In genomic region chr9:107425110-107426025, GRCh38 we compare ENCODE assay signal across 8 cellular contexts.
DNase-seq lines count a peak whose midpoint lies in the region; ATAC-seq and TF ChIP-seq lines count a peak whose summit lies in the region.

No MANE protein-coding gene starts in this region.

- DNase-seq in AG09309 (ENCODE audit: low read depth) (peak; percentile 21), caudate nucleus (lab: John Stamatoyannopoulos, UW) (peak in 47 of 61 donors; percentile 3 to 83 (median 29)), kidney epithelial cell (ENCODE audit: low read depth) (peak; percentile 26), middle frontal gyrus (ENCODE audit: extremely low spot score, low spot score) (no peak)
- DNase-seq in activated CD4-positive, CD25-positive, alpha-beta regulatory T cell (lab: John Stamatoyannopoulos, UW): peak; percentile 4 to 24 (median 8)
- DNase-seq in stimulated activated CD4-positive, alpha-beta T cell treated with anti-CD3 and anti-CD28 coated beads, Interleukin-15, amount 100 ng/mL, for 48 hours (ENCODE audit: low read depth in 2 of 2): peak; percentile 22 to 42

- no peak overlapping the region for H3K27ac ChIP-seq in caudate nucleus (ENCODE audit: low read depth, low read length)

- ATAC-seq in GM19395 (IDR thresholded peaks at IDR 0.05; ENCODE audit: unreplicated experiment) (peak; percentile 94), HG03520 (IDR thresholded peaks at IDR 0.05; ENCODE audit: unreplicated experiment) (peak; percentile 93)

- TF ChIP-seq CTCF in AG09309 (IDR thresholded peaks at IDR 0.05; ENCODE audit: control insufficient read depth, insufficient read depth, low read depth, low read length, missing control alignments) (peak; percentile 92), kidney epithelial cell (IDR thresholded peaks at IDR 0.05; ENCODE audit: insufficient read depth, low read length, poor library complexity, severe bottlenecking) (peak; percentile 96)

- H3K27me3 ChIP-seq in kidney epithelial cell (ENCODE audit: control insufficient read depth, insufficient read depth, low read length): no peaks in the 10 kb centered on the region

- H3K4me3 ChIP-seq in AG09309 (ENCODE audit: control insufficient read depth, low read depth, low read length) (peak overlapping the region; percentile 27), kidney epithelial cell (ENCODE audit: low read depth, low read length) (no peak overlapping the region)

- H3K36me3 ChIP-seq in kidney epithelial cell (ENCODE audit: control insufficient read depth, insufficient read depth, low read length): no peaks in the 10 kb centered on the region
